10 cellular contexts compared by ENCODE assay signal in the genomic region with DNA sequence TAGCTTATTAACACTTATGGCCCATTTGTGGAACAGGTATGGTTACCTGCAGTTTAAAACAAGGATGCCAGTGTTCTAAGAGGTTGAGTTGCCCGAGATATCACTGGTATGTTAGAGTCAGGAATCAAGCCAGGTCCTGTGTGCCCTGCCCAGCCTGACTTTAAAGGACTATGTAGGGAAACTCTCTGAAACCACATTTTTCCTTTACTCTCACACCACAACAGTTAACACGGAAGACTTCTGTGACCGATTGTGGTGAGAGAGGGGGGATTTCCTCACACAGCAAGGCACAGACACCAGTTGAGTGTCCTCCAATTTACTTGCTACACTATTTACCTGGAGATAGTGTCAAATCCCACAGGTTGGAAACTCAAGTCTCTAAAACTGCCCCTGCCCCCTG. TPM values are rescaled to one million over a fixed set of nuclear protein-coding genes. Genes with fewer than 3 reads are reported as not detected.
DNase-seq lines count a peak whose midpoint lies in the region; ATAC-seq and TF ChIP-seq lines count a peak whose summit lies in the region.
"Had no signal": no experiment of that assay in that cellular context is flagged by ENCODE, and none has a peak within 500 bp of the region (broad histone marks: within the 10 kb centered on the region; RNA-seq: fewer than 3 reads in every experiment).

No MANE protein-coding gene starts in this region.

- peak; percentile 48 for DNase-seq in activated CD8-positive, alpha-beta memory T cell treated with anti-CD3 and anti-CD28 coated beads, Interleukin-2, amount 10 ng/mL, durations not matched to agents 7 days and 5 days
- no peak for DNase-seq in activated CD8-positive, alpha-beta memory T cell treated with anti-CD3 and anti-CD28 coated beads, Interleukin-2, amount 50 U/mL, for 48 hours
- no peak for DNase-seq in MCF 10A (ENCODE audit: unreplicated experiment)
- DNase-seq in stimulated activated naive CD8-positive, alpha-beta T cell treated with anti-CD3 and anti-CD28 coated beads, Interleukin-15, amount 100 ng/mL, for 72 hours = peak; percentile 8 to 29
- no peak for DNase-seq in HEK293T (ENCODE audit: extremely low spot score)
- DNase-seq in KBM-7 = no peak
- DNase-seq: GOT3, left ventricle myocardium superior had no signal

- in situ Hi-C loops in KBM-7 (cut with MboI; ENCODE audit: low pct_unique_long_range_greater_than_20kb, low sequenced_read_pairs) = no loop called here

- no peak overlapping the region for H3K4me3 Mint-ChIP-seq in activated CD8-positive, alpha-beta memory T cell treated with anti-CD3 and anti-CD28 coated beads, Interleukin-2, amount 10 ng/mL, durations not matched to agents 7 days and 5 days
- no peak overlapping the region for H3K4me3 Mint-ChIP-seq in MCF 10A (ENCODE audit: unreplicated experiment)
- peak overlapping the region in 1 of 2 donors; percentile 34 for H3K4me3 Mint-ChIP-seq in stimulated activated naive CD8-positive, alpha-beta T cell treated with anti-CD3 and anti-CD28 coated beads, Interleukin-15, amount 100 ng/mL, for 72 hours

- TF ChIP-seq CTCF in MCF 10A (IDR thresholded peaks at IDR 0.05; ENCODE audit: unreplicated experiment) = no peak

- peaks cover 25% of the 10 kb centered on the region for H3K36me3 Mint-ChIP-seq in activated CD8-positive, alpha-beta memory T cell treated with anti-CD3 and anti-CD28 coated beads, Interleukin-2, amount 10 ng/mL, durations not matched to agents 7 days and 5 days
- H3K36me3 Mint-ChIP-seq in MCF 10A (ENCODE audit: insufficient read depth, unreplicated experiment) = peaks cover 15% of the 10 kb centered on the region

- peak; percentile 35 for ATAC-seq in activated CD8-positive, alpha-beta memory T cell treated with anti-CD3 and anti-CD28 coated beads, Interleukin-2, amount 10 ng/mL, durations not matched to agents 7 days and 5 days
- ATAC-seq in HG03354 (IDR thresholded peaks at IDR 0.05; ENCODE audit: poor library complexity, severe bottlenecking, unreplicated experiment) (peak; percentile 21), HG02642 (IDR thresholded peaks at IDR 0.05; ENCODE audit: poor library complexity, unreplicated experiment) (no peak)
- ATAC-seq in stimulated activated naive CD8-positive, alpha-beta T cell treated with anti-CD3 and anti-CD28 coated beads, Interleukin-15, amount 100 ng/mL, for 72 hours = peak; percentile 70
- ATAC-seq: left ventricle myocardium superior had no signal

- intact Hi-C loops in MCF 10A (cut with micrococcal nuclease) = no loop called here

- BruUV-seq in MCF 10A (replicated peaks; lab: Mats Ljungman, UMichigan) = no TSS peak

- H3K27me3 Mint-ChIP-seq in activated CD8-positive, alpha-beta memory T cell treated with anti-CD3 and anti-CD28 coated beads, Interleukin-2, amount 10 ng/mL, durations not matched to agents 7 days and 5 days = no peaks in the 10 kb centered on the region
- H3K27me3 Mint-ChIP-seq in MCF 10A (ENCODE audit: insufficient read depth, unreplicated experiment) = no peaks in the 10 kb centered on the region
- H3K27me3 Mint-ChIP-seq in stimulated activated naive CD8-positive, alpha-beta T cell treated with anti-CD3 and anti-CD28 coated beads, Interleukin-15, amount 100 ng/mL, for 72 hours = no peaks in the 10 kb centered on the region

- no peaks in the 10 kb centered on the region for H3K9me3 Mint-ChIP-seq in activated CD8-positive, alpha-beta memory T cell treated with anti-CD3 and anti-CD28 coated beads, Interleukin-2, amount 10 ng/mL, durations not matched to agents 7 days and 5 days (ENCODE audit: low read depth)
- H3K9me3 Mint-ChIP-seq in MCF 10A (ENCODE audit: unreplicated experiment) = peaks cover 7% of the 10 kb centered on the region
- H3K9me3 Mint-ChIP-seq in stimulated activated naive CD8-positive, alpha-beta T cell treated with anti-CD3 and anti-CD28 coated beads, Interleukin-15, amount 100 ng/mL, for 72 hours = no peaks in the 10 kb centered on the region

- CTCF ChIA-PET in activated CD8-positive, alpha-beta memory T cell treated with anti-CD3 and anti-CD28 coated beads, Interleukin-2, amount 10 ng/mL, durations not matched to agents 7 days and 5 days (lab: Charles Lee) = interaction anchor here (0.6 to 0.7 kb wide), 2 partner anchors 53 to 983 kb away, joined by 3 read pairs; no protein-coding TSS in a partner anchor
- CTCF ChIA-PET in MCF 10A (lab: Yijun Ruan, JAX) (interaction anchor here (0.6 to 1.5 kb wide), 3 partner anchors 106 to 1454 kb away, joined by 3 to 6 read pairs (median 5); a partner anchor contains a TSS), HEK293T (lab: Yijun Ruan, JAX) (no interaction called here)

- no peak overlapping the region for H3K27ac Mint-ChIP-seq in activated CD8-positive, alpha-beta memory T cell treated with anti-CD3 and anti-CD28 coated beads, Interleukin-2, amount 10 ng/mL, durations not matched to agents 7 days and 5 days
- peak overlapping the region; percentile 62 for H3K27ac Mint-ChIP-seq in MCF 10A (ENCODE audit: low read depth, unreplicated experiment)
- H3K27ac Mint-ChIP-seq in stimulated activated naive CD8-positive, alpha-beta T cell treated with anti-CD3 and anti-CD28 coated beads, Interleukin-15, amount 100 ng/mL, for 72 hours = peak overlapping the region in 1 of 2 donors; percentile 1

- H3K4me1 Mint-ChIP-seq in activated CD8-positive, alpha-beta memory T cell treated with anti-CD3 and anti-CD28 coated beads, Interleukin-2, amount 10 ng/mL, durations not matched to agents 7 days and 5 days = peaks cover 55% of the 10 kb centered on the region
- H3K4me1 Mint-ChIP-seq in MCF 10A (ENCODE audit: insufficient read depth, unreplicated experiment) = peaks cover 32% of the 10 kb centered on the region
- H3K4me1 Mint-ChIP-seq in stimulated activated naive CD8-positive, alpha-beta T cell treated with anti-CD3 and anti-CD28 coated beads, Interleukin-15, amount 100 ng/mL, for 72 hours = peaks cover 78% of the 10 kb centered on the region

- POLR2A ChIA-PET in MCF 10A (lab: Yijun Ruan, JAX) (interaction anchor here (0.6 kb wide), 1 partner anchor 16 kb away, joined by 3 read pairs; no protein-coding TSS in a partner anchor), HEK293T (lab: Yijun Ruan, JAX) (no interaction called here)

TF ChIP-seq in HEK293T, 16 proteins besides CTCF, POLR2A, EP300 and RAD21:
- TF ChIP-seq HDGF (IDR thresholded peaks at IDR 0.05; ENCODE audit: borderline replicate concordance) (no peak), SUZ12 (IDR thresholded peaks at IDR 0.05) (no peak), FOXA1 (IDR thresholded peaks at IDR 0.05) (no peak), TARDBP (IDR thresholded peaks at IDR 0.05) (no peak), SP1 (IDR thresholded peaks at IDR 0.05) (no peak), LEF1 (IDR thresholded peaks at IDR 0.05; ENCODE audit: borderline replicate concordance) (no peak), FOXM1 (IDR thresholded peaks at IDR 0.05; ENCODE audit: borderline replicate concordance) (no peak), NFRKB (IDR thresholded peaks at IDR 0.05) (no peak), ELF4 (IDR thresholded peaks at IDR 0.05) (no peak), CTBP1 (IDR thresholded peaks at IDR 0.05; ENCODE audit: borderline replicate concordance) (no peak)
- TF ChIP-seq, protein P1, sequence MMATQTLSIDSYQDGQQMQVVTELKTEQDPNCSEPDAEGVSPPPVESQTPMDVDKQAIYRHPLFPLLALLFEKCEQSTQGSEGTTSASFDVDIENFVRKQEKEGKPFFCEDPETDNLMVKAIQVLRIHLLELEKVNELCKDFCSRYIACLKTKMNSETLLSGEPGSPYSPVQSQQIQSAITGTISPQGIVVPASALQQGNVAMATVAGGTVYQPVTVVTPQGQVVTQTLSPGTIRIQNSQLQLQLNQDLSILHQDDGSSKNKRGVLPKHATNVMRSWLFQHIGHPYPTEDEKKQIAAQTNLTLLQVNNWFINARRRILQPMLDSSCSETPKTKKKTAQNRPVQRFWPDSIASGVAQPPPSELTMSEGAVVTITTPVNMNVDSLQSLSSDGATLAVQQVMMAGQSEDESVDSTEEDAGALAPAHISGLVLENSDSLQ (IDR thresholded peaks at IDR 0.05) = no peak

RNA-seq across cellular contexts. Expression of a gene that starts 47.8 kb away (rescaled TPM):
- 10 to 100 TPM; 50.7 to 70.3 TPM for total RNA-seq in activated CD8-positive, alpha-beta memory T cell treated with anti-CD3 and anti-CD28 coated beads, Interleukin-2, amount 10 ng/mL, durations not matched to agents 7 days and 5 days
- 108 and 144 TPM in 2 replicates for total RNA-seq in MCF 10A (2022)

Comparison
In these comparisons a context has a peak if more than half of its experiments do, and no peak if none do; other contexts are left out.
1. DNase-seq: peak in activated CD8-positive, alpha-beta memory T cell treated with anti-CD3 and anti-CD28 coated beads, Interleukin-2, amount 10 ng/mL, durations not matched to agents 7 days and 5 days (single experiment) and stimulated activated naive CD8-positive, alpha-beta T cell treated with anti-CD3 and anti-CD28 coated beads, Interleukin-15, amount 100 ng/mL, for 72 hours (2 of 2); none in activated CD8-positive, alpha-beta memory T cell treated with anti-CD3 and anti-CD28 coated beads, Interleukin-2, amount 50 U/mL, for 48 hours (single experiment), MCF 10A (single experiment), HEK293T (single experiment) and KBM-7 (single experiment).